14 cellular contexts compared by ENCODE assay signal in genomic region chr2:233423436-233423860, GRCh38.
DNase-seq lines count a peak whose midpoint lies in the region; ATAC-seq and TF ChIP-seq lines count a peak whose summit lies in the region.
"Had no signal": no experiment of that assay in that cellular context is flagged by ENCODE, and none has a peak within 500 bp of the region (broad histone marks: within the 10 kb centered on the region; RNA-seq: fewer than 3 reads in every experiment).

No MANE protein-coding gene starts in this region.

- H3K27ac ChIP-seq in right atrium auricular region (peak overlapping the region; percentile 79 to 93), mucosa of rectum (ENCODE audit: low read depth in 2 of 2, low read length in 2 of 2) (peak overlapping the region; percentile 89 to 95), upper lobe of right lung (peak overlapping the region; percentile 70)

- H3K4me1 ChIP-seq in right atrium auricular region, result peaks cover 0 to 82% of the 10 kb centered on the region in 2 donors
- peaks cover 45 to 56% of the 10 kb centered on the region in 2 donors for H3K4me1 ChIP-seq in mucosa of rectum (ENCODE audit: control insufficient read depth in 2 of 2, insufficient read depth in 2 of 2, low read length in 2 of 2)
- H3K4me1 ChIP-seq in upper lobe of right lung, result peaks cover 38% of the 10 kb centered on the region

- peak; percentile 30 for DNase-seq in right atrium auricular region (ENCODE audit: low spot score)
- no peak for DNase-seq in left ventricle myocardium superior
- no peak for DNase-seq in activated T-helper 2 cell treated with anti-CD3 and anti-CD28 coated beads, Interferon-gamma antibody, Interleukin-2, Interleukin-4, amounts not matched to agents 10 μg/mL and 5 μg/mL and 100 μg/mL, durations not matched to agents 14 hours and 24 hours and 36 hours (ENCODE audit: low spot score)
- peak; percentile 30 for DNase-seq in upper lobe of right lung
- DNase-seq: cortex of kidney, NCI-H1105 treated with DMSO at 0.1 percent for 48 hours, NCI-H446 treated with DMSO at 0.1 percent for 48 hours, occipital lobe, RPMI8226, T1000 had no signal

- H3K9me3 ChIP-seq in right atrium auricular region, result no peaks in the 10 kb centered on the region
- H3K9me3 ChIP-seq in mucosa of rectum (ENCODE audit: control insufficient read depth in 2 of 2, low read length in 2 of 2), result no peaks in the 10 kb centered on the region
- no peaks in the 10 kb centered on the region for H3K9me3 ChIP-seq in upper lobe of right lung

- H3K36me3 ChIP-seq in right atrium auricular region, result no peaks in the 10 kb centered on the region
- peaks cover 5 to 8% of the 10 kb centered on the region in 2 donors for H3K36me3 ChIP-seq in mucosa of rectum (ENCODE audit: control insufficient read depth in 2 of 2, insufficient read depth in 2 of 2, low read length in 2 of 2)
- H3K36me3 ChIP-seq in upper lobe of right lung, result no peaks in the 10 kb centered on the region

- peak overlapping the region in 1 of 2 donors; percentile 41 for H3K9ac ChIP-seq in mucosa of rectum (ENCODE audit: low read depth in 1 of 2, low read length in 2 of 2)

- TF ChIP-seq CTCF in right atrium auricular region (IDR thresholded peaks at IDR 0.05), result no peak
- no peak for TF ChIP-seq CTCF in upper lobe of right lung (IDR thresholded peaks at IDR 0.05)

- H3K27ac Mint-ChIP-seq in activated T-helper 2 cell treated with anti-CD3 and anti-CD28 coated beads, Interferon-gamma antibody, Interleukin-2, Interleukin-4, amounts not matched to agents 10 μg/mL and 5 μg/mL and 100 μg/mL, durations not matched to agents 14 hours and 24 hours and 36 hours, result peak overlapping the region; percentile 14

- ATAC-seq in left ventricle myocardium superior (no peak), upper lobe of right lung (no peak), HG03159 (IDR thresholded peaks at IDR 0.05; ENCODE audit: unreplicated experiment) (no peak), GM18502 (IDR thresholded peaks at IDR 0.05; ENCODE audit: poor library complexity, unreplicated experiment) (no peak), GM18867 (IDR thresholded peaks at IDR 0.05; ENCODE audit: unreplicated experiment) (no peak)

- peaks cover 53% of the 10 kb centered on the region for H3K36me3 Mint-ChIP-seq in activated T-helper 2 cell treated with anti-CD3 and anti-CD28 coated beads, Interferon-gamma antibody, Interleukin-2, Interleukin-4, amounts not matched to agents 10 μg/mL and 5 μg/mL and 100 μg/mL, durations not matched to agents 14 hours and 24 hours and 36 hours (ENCODE audit: low read depth)

- H3K4me3 Mint-ChIP-seq in activated T-helper 2 cell treated with anti-CD3 and anti-CD28 coated beads, Interferon-gamma antibody, Interleukin-2, Interleukin-4, amounts not matched to agents 10 μg/mL and 5 μg/mL and 100 μg/mL, durations not matched to agents 14 hours and 24 hours and 36 hours (ENCODE audit: low read depth), result no peak overlapping the region

- H3K4me3 ChIP-seq in right atrium auricular region (no peak overlapping the region), mucosa of rectum (ENCODE audit: low read length in 2 of 2) (peak overlapping the region; percentile 30 to 38), upper lobe of right lung (no peak overlapping the region)

- intact Hi-C loops in left ventricle myocardium superior (cut with micrococcal nuclease) (no loop called here), upper lobe of right lung (cut with DNase I) (no loop called here)
- intact Hi-C loops in activated T-helper 2 cell treated with anti-CD3 and anti-CD28 coated beads, Interferon-gamma antibody, Interleukin-2, Interleukin-4, amounts not matched to agents 10 μg/mL and 5 μg/mL and 100 μg/mL, durations not matched to agents 14 hours and 24 hours and 36 hours (cut with micrococcal nuclease), result no loop called here

- H3K4me1 Mint-ChIP-seq in activated T-helper 2 cell treated with anti-CD3 and anti-CD28 coated beads, Interferon-gamma antibody, Interleukin-2, Interleukin-4, amounts not matched to agents 10 μg/mL and 5 μg/mL and 100 μg/mL, durations not matched to agents 14 hours and 24 hours and 36 hours (ENCODE audit: low read depth), result peaks cover 71% of the 10 kb centered on the region

- no peaks in the 10 kb centered on the region for H3K27me3 Mint-ChIP-seq in activated T-helper 2 cell treated with anti-CD3 and anti-CD28 coated beads, Interferon-gamma antibody, Interleukin-2, Interleukin-4, amounts not matched to agents 10 μg/mL and 5 μg/mL and 100 μg/mL, durations not matched to agents 14 hours and 24 hours and 36 hours (ENCODE audit: low read depth)

- no peaks in the 10 kb centered on the region for H3K27me3 ChIP-seq in right atrium auricular region
- no peaks in the 10 kb centered on the region for H3K27me3 ChIP-seq in mucosa of rectum (ENCODE audit: control insufficient read depth in 2 of 2, insufficient read depth in 2 of 2, low read length in 2 of 2)
- no peaks in the 10 kb centered on the region for H3K27me3 ChIP-seq in upper lobe of right lung

- H3K9me3 Mint-ChIP-seq in activated T-helper 2 cell treated with anti-CD3 and anti-CD28 coated beads, Interferon-gamma antibody, Interleukin-2, Interleukin-4, amounts not matched to agents 10 μg/mL and 5 μg/mL and 100 μg/mL, durations not matched to agents 14 hours and 24 hours and 36 hours, result peaks cover 15% of the 10 kb centered on the region

Comparison
In these comparisons a context has a peak if more than half of its experiments do, and no peak if none do; other contexts are left out.
1. DNase-seq: peak in right atrium auricular region (single experiment) and upper lobe of right lung (single experiment); none in left ventricle myocardium superior (single experiment) and activated T-helper 2 cell treated with anti-CD3 and anti-CD28 coated beads, Interferon-gamma antibody, Interleukin-2, Interleukin-4, amounts not matched to agents 10 μg/mL and 5 μg/mL and 100 μg/mL, durations not matched to agents 14 hours and 24 hours and 36 hours (single experiment).
2. H3K4me3 ChIP-seq: peak in mucosa of rectum (2 of 2); none in right atrium auricular region (0 of 2) and upper lobe of right lung (single experiment).
3. Peak in every context shown above with its lines, with median percentiles within 50 percentile points of each other: H3K27ac ChIP-seq.